Comparison of ENCODE assay signal across 1 cellular context in the genomic region with DNA sequence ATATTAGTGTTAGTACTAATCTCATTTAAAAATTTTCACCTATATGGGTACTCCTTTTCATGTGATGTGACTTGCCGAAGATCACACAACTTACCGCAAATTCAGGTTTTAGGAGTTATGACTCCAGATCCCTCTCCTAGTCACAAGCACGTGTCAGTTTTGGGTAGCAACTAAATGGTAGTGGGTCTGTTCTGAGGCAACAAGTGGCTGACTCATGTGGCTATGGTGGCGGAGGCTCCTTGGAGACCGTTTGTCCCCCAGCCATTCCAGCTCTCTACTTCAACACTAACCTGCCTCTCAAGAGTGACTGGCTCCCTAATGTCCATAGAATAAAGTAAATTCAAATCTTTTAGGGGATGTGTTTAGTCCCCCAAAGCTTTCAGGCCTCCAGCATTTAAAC.
TF ChIP-seq lines count a peak whose summit lies in the region.

No MANE protein-coding gene starts in this region.

TF ChIP-seq in K562, 482 proteins besides CTCF, POLR2A, EP300 and RAD21:
- TF ChIP-seq, protein P1, sequence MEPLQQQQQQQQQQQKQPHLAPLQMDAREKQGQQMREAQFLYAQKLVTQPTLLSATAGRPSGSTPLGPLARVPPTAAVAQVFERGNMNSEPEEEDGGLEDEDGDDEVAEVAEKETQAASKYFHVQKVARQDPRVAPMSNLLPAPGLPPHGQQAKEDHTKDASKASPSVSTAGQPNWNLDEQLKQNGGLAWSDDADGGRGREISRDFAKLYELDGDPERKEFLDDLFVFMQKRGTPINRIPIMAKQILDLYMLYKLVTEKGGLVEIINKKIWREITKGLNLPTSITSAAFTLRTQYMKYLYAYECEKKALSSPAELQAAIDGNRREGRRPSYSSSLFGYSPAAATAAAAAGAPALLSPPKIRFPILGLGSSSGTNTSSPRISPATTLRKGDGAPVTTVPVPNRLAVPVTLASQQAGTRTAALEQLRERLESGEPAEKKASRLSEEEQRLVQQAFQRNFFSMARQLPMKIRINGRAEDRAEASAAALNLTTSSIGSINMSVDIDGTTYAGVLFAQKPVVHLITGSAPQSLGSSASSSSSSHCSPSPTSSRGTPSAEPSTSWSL (CRISPR knock-in tag; IDR thresholded peaks at IDR 0.05; ENCODE audit: borderline replicate concordance): no peak
- TF ChIP-seq CAMTA2 (CRISPR knock-in tag; conservative IDR thresholded peaks at IDR 0.05): no peak
- no peak for TF ChIP-seq ERF (CRISPR knock-in tag; IDR thresholded peaks at IDR 0.05)
- TF ChIP-seq ZNF174 (CRISPR knock-in tag; IDR thresholded peaks at IDR 0.05): no peak
- TF ChIP-seq ZEB2 (IDR thresholded peaks at IDR 0.05): no peak
- TF ChIP-seq, protein P2, sequence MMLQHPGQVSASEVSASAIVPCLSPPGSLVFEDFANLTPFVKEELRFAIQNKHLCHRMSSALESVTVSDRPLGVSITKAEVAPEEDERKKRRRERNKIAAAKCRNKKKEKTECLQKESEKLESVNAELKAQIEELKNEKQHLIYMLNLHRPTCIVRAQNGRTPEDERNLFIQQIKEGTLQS (IDR thresholded peaks at IDR 0.05): no peak
- TF ChIP-seq, protein P2 (CRISPR knock-in tag; conservative IDR thresholded peaks at IDR 0.05): no peak
- no peak for TF ChIP-seq TFAM (CRISPR knock-in tag; conservative IDR thresholded peaks at IDR 0.05)
